Comparison of ENCODE assay signal across 8 cellular contexts in genomic region chr17:39925282-39926134, GRCh38. TPM values are rescaled to one million over a fixed set of nuclear protein-coding genes. Genes with fewer than 3 reads are reported as not detected.
DNase-seq lines count a peak whose midpoint lies in the region; FAIRE-seq and TF ChIP-seq lines count a peak whose summit lies in the region.
"Had no signal": no experiment of that assay in that cellular context is flagged by ENCODE, and none has a peak within 500 bp of the region (broad histone marks: within the 10 kb centered on the region; RNA-seq: fewer than 3 reads in every experiment).

No MANE protein-coding gene starts in this region.

- H3K79me1 ChIP-seq in H1 (ENCODE audit: low read depth, low read length): peaks cover 13% of the 10 kb centered on the region

- intact Hi-C loops in activated naive CD4-positive, alpha-beta T cell treated with anti-CD3 and anti-CD28 coated beads for 36 hours (cut with micrococcal nuclease): loop anchor here (1.0 to 10.0 kb wide), 8 partner anchors 15 to 521 kb away; partner anchors contain the start of genes FBXL20, MED24 and STARD3
- intact Hi-C loops in transverse colon (cut with DNase I; ENCODE audit: low total_unique reads) (no loop called here), kidney (cut with DNase I) (no loop called here)

- H3K4me3 ChIP-seq in H1 (ENCODE audit: extremely low read depth in 1 of 4, insufficient read depth in 2 of 4, low read depth in 3 of 4, low read length in 4 of 4) (no peak overlapping the region), transverse colon (peak overlapping the region in 2 of 4 donors; percentile 76 to 79), kidney (ENCODE audit: low read length in 2 of 2) (peak overlapping the region in 1 of 2 donors; percentile 99)

- peak overlapping the region; percentile 94 for H3K27ac Mint-ChIP-seq in activated naive CD4-positive, alpha-beta T cell treated with anti-CD3 and anti-CD28 coated beads for 36 hours

- no peak overlapping the region for H2BK15ac ChIP-seq in H1 (ENCODE audit: low read length)

- no peak overlapping the region for H4K8ac ChIP-seq in H1 (ENCODE audit: extremely low read depth, insufficient read depth, low read length)

- H3K9ac ChIP-seq in H1 (replicated peaks in 1 of 4; ENCODE audit: extremely low read depth in 1 of 4, low read depth in 3 of 4, low read length in 3 of 4): no peak overlapping the region; a peak in 1 of 7 replicates
- peak overlapping the region in 1 of 2 donors; percentile 73 for H3K9ac ChIP-seq in kidney (ENCODE audit: low read length in 2 of 2)

- H3K4me3 Mint-ChIP-seq in activated naive CD4-positive, alpha-beta T cell treated with anti-CD3 and anti-CD28 coated beads for 36 hours: peak overlapping the region; percentile 98

- FAIRE-seq in H1 (lab: Jason Lieb, UNC): no peak
- FAIRE-seq in kidney (lab: Jason Lieb, UNC): no peak

- peaks cover 0 to 30% of the 10 kb centered on the region in 2 experiments; a peak in 2 of 4 replicates for H3K79me2 ChIP-seq in H1 (ENCODE audit: control insufficient read depth in 1 of 2, insufficient read depth in 2 of 2, low read length in 2 of 2)

- TF ChIP-seq CTCF in H1 (IDR thresholded peaks at IDR 0.05; ENCODE audit: control extremely low read depth in 1 of 3, insufficient read depth in 1 of 3, low read depth in 1 of 3, low read length in 3 of 3): no peak
- TF ChIP-seq CTCF in transverse colon (IDR thresholded peaks at IDR 0.05): no peak
- TF ChIP-seq CTCF in kidney (IDR thresholded peaks at IDR 0.05; ENCODE audit: borderline replicate concordance, extremely low read depth, insufficient read depth): no peak

- no peak overlapping the region for H2BK5ac ChIP-seq in H1 (ENCODE audit: low read depth, low read length)

- H3K14ac ChIP-seq in H1 (ENCODE audit: insufficient read length): no peak overlapping the region

- H3K4me1 ChIP-seq in H1 (replicated peaks in 1 of 4; ENCODE audit: control insufficient read depth in 3 of 4, insufficient read depth in 4 of 4, low read length in 3 of 4) (peaks cover 9 to 26% (median 14%) of the 10 kb centered on the region in 4 experiments), transverse colon (peaks cover 20 to 35% (median 28%) of the 10 kb centered on the region in 4 donors), kidney (ENCODE audit: control insufficient read depth in 1 of 2, insufficient read depth in 1 of 2, low read depth in 1 of 2, low read length in 2 of 2) (peaks cover 26 to 43% of the 10 kb centered on the region in 2 donors)

- peak overlapping the region; percentile 82 to 89; a peak in 3 of 4 replicates for H3K4me2 ChIP-seq in H1 (ENCODE audit: insufficient read depth in 1 of 2, low read depth in 2 of 2, low read length in 2 of 2)

- in situ Hi-C loops in transverse colon (cut with MboI; ENCODE audit: low pct_ligation_motif_present in 1 of 4, low pct_unique_long_range_greater_than_20kb in 1 of 4, low sequenced_read_pairs in 3 of 4): no loop called here

- no peak overlapping the region for H3K23ac ChIP-seq in H1 (ENCODE audit: insufficient read length)

- DNase-seq in activated naive CD4-positive, alpha-beta T cell treated with anti-CD3 and anti-CD28 coated beads for 36 hours: peak; percentile 31
- DNase-seq in activated naive CD4-positive, alpha-beta T cell treated with Interleukin-2 at 50 U/mL for 16 hours: no peak
- DNase-seq in H1 (ENCODE audit: low read depth in 1 of 2, low spot score in 2 of 2): no peak
- DNase-seq in transverse colon: no peak
- no peak for DNase-seq in COLO829 (ENCODE audit: low spot score)
- DNase-seq in kidney: no peak
- DNase-seq: COR-L47 had no signal

- H3K36me3 Mint-ChIP-seq in activated naive CD4-positive, alpha-beta T cell treated with anti-CD3 and anti-CD28 coated beads for 36 hours (ENCODE audit: low read depth): peaks cover 20% of the 10 kb centered on the region

- peaks cover 8% of the 10 kb centered on the region; the same call in 1 of the 2 replicates for H3K23me2 ChIP-seq in H1 (ENCODE audit: low read depth, low read length)

- no peak overlapping the region; the same call in 1 of the 2 replicates for H3K27ac ChIP-seq in H1 (ENCODE audit: low read depth, low read length)
- peak overlapping the region; percentile 87 to 96 (median 90) for H3K27ac ChIP-seq in transverse colon
- no peak overlapping the region for H3K27ac ChIP-seq in kidney (ENCODE audit: low read depth in 2 of 2, low read length in 2 of 2)

- H3K27me3 ChIP-seq in H1 (replicated peaks in 1 of 4; ENCODE audit: control insufficient read depth in 3 of 4, extremely low read depth in 1 of 4, insufficient read depth in 3 of 4, low read length in 3 of 4): no peaks in the 10 kb centered on the region
- H3K27me3 ChIP-seq in transverse colon: no peaks in the 10 kb centered on the region

- no peaks in the 10 kb centered on the region for H3K9me3 Mint-ChIP-seq in activated naive CD4-positive, alpha-beta T cell treated with anti-CD3 and anti-CD28 coated beads for 36 hours

- H2BK20ac ChIP-seq in H1 (ENCODE audit: low read length): no peak overlapping the region

- H2AFZ ChIP-seq in H1 (ENCODE audit: low read length): no peak overlapping the region

- no peak overlapping the region for H4K91ac ChIP-seq in H1 (replicated peaks; ENCODE audit: insufficient read length, low read length)

- H2AK5ac ChIP-seq in H1 (ENCODE audit: low read depth, low read length): no peak overlapping the region

- no peak overlapping the region for H2BK12ac ChIP-seq in H1 (ENCODE audit: low read depth, low read length)

- CTCF ChIA-PET in activated naive CD4-positive, alpha-beta T cell treated with anti-CD3 and anti-CD28 coated beads for 36 hours (lab: Charles Lee): interaction anchor here (0.9 to 1.5 kb wide), 5 partner anchors 9 to 196 kb away, joined by 3 to 5 read pairs (median 3); partner anchors contain the start of genes MIEN1 and PSMD3
- CTCF ChIA-PET in H1 (lab: Charles Lee; ENCODE audit: partially characterized antibody): interaction anchor here (1.3 to 1.5 kb wide), 2 partner anchors 10 to 29 kb away, joined by 3 to 6 read pairs; no protein-coding TSS in a partner anchor

- H4K20me1 ChIP-seq in H1 (replicated peaks in 1 of 2; ENCODE audit: control insufficient read depth in 1 of 2, insufficient read depth in 2 of 2, low read length in 2 of 2): peaks cover 18 to 19% of the 10 kb centered on the region in 2 experiments

- H3K9me3 ChIP-seq in H1 (ENCODE audit: insufficient read depth in 2 of 2, low read depth in 1 of 2, low read length in 1 of 2): no peaks in the 10 kb centered on the region
- no peaks in the 10 kb centered on the region for H3K9me3 ChIP-seq in transverse colon
- H3K9me3 ChIP-seq in kidney (ENCODE audit: control insufficient read depth in 1 of 2, low read length in 2 of 2): no peaks in the 10 kb centered on the region

- TF ChIP-seq EP300 in H1 (IDR thresholded peaks at IDR 0.05; ENCODE audit: borderline replicate concordance in 1 of 2, low read depth in 2 of 2, low read length in 2 of 2) (no peak), transverse colon (IDR thresholded peaks at IDR 0.05; ENCODE audit: low read depth) (no peak)

- H3K56ac ChIP-seq in H1 (replicated peaks; ENCODE audit: insufficient read length, low read depth, low read length): no peak overlapping the region

- POLR2A ChIA-PET in H1 (lab: Charles Lee; ENCODE audit: partially characterized antibody): interaction anchor here (1.2 to 2.8 kb wide), 4 partner anchors 8 to 17 kb away, joined by 3 to 10 read pairs (median 6); no protein-coding TSS in a partner anchor

- no peak overlapping the region for H3K4ac ChIP-seq in H1 (replicated peaks; ENCODE audit: insufficient read length, low read depth, low read length)

- peaks cover 11 to 22% (median 18%) of the 10 kb centered on the region in 4 experiments; a peak in 7 of 8 replicates for H3K36me3 ChIP-seq in H1 (ENCODE audit: control insufficient read depth in 2 of 4, insufficient read depth in 4 of 4, low read length in 3 of 4)
- peaks cover 0 to 20% (median 6%) of the 10 kb centered on the region in 4 donors for H3K36me3 ChIP-seq in transverse colon
- peaks cover 15 to 26% of the 10 kb centered on the region in 2 donors for H3K36me3 ChIP-seq in kidney (ENCODE audit: control insufficient read depth in 1 of 2, insufficient read depth in 2 of 2, low read length in 2 of 2)

- H3K27me3 Mint-ChIP-seq in activated naive CD4-positive, alpha-beta T cell treated with anti-CD3 and anti-CD28 coated beads for 36 hours (ENCODE audit: low read depth): no peaks in the 10 kb centered on the region

- no peak for TF ChIP-seq RAD21 in H1 (IDR thresholded peaks at IDR 0.05 in 1 of 2, conservative IDR thresholded peaks at IDR 0.05 in 1 of 2; ENCODE audit: low read depth in 2 of 2, low read length in 2 of 2)

- peaks cover 74% of the 10 kb centered on the region for H3K4me1 Mint-ChIP-seq in activated naive CD4-positive, alpha-beta T cell treated with anti-CD3 and anti-CD28 coated beads for 36 hours (ENCODE audit: low read depth)

- H3K18ac ChIP-seq in H1 (ENCODE audit: extremely low read depth, low read length): no peak overlapping the region

- no peak overlapping the region for H2BK120ac ChIP-seq in H1 (replicated peaks; ENCODE audit: low read depth, low read length)

- WGBS in H1 (ENCODE audit: extremely low coverage in 1 of 2, insufficient coverage in 1 of 2, insufficient read length in 1 of 2, insufficient replicate concordance in 2 of 2, low coverage in 1 of 2, low lambda C conversion rate in 2 of 2, missing lambda C conversion rate in 1 of 2), 2 experiments: 91% methylated on average over 11 of the region's 11 CpGs; no CpG with 5 or more reads in 1 of the 2 experiments
- WGBS in transverse colon (ENCODE audit: low coverage in 1 of 2), 2 donors: 92% methylated on average over 11 of the region's 11 CpGs; no CpG with 5 or more reads in 1 of the 2 donors

- no peak for TF ChIP-seq POLR2A in H1 (IDR thresholded peaks at IDR 0.05; ENCODE audit: control extremely low read depth in 1 of 2, low read depth in 2 of 2, low read length in 2 of 2)
- TF ChIP-seq POLR2A in transverse colon (IDR thresholded peaks at IDR 0.05): no peak

- no peak overlapping the region for H4K5ac ChIP-seq in H1 (ENCODE audit: insufficient read length, low read depth, low read length)

RNA-seq across cellular contexts. Expression of gene ORMDL3, which starts 1.9 kb away (rescaled TPM):
- total RNA-seq in activated naive CD4-positive, alpha-beta T cell treated with anti-CD3 and anti-CD28 coated beads for 36 hours: 10 to 100 TPM; 51.8 to 52.1 TPM
- 50.4 and 54.6 TPM in 2 replicates for total RNA-seq in H1 (2021; fragmentation: NEBNext Ultra II Directional; extraction: Animal tissue kit (Norgen Biotek cat#: 25700))
- polyA plus RNA-seq in H1 (2011; rRNA removed) (108 and 168 TPM in 2 replicates), kidney (ENCODE audit: insufficient read depth, low read depth, low replicate concordance) (85.9 TPM)
- polyA plus RNA-seq in H1 (2011; cell fraction: cytosol; rRNA removed): 81.5 TPM
- polyA plus RNA-seq in H1 (2011; cell fraction: nucleus; rRNA removed): 137 TPM
- 68.0 to 82.6 TPM (median 74.3 TPM) in 4 replicates for polyA plus RNA-seq in H1 (2012, experiment 1 of 2)
- 55.0 TPM for polyA plus RNA-seq in H1 (2012, experiment 2 of 2)
- polyA plus RNA-seq in H1 (2013, experiment 1 of 2): 125 TPM
- polyA plus RNA-seq in H1 (2013, experiment 2 of 2): 165 TPM
- 133 and 136 TPM in 2 replicates for polyA minus RNA-seq in H1 (2011; rRNA and poly(A)+ RNA removed)
- 33.8 TPM for polyA minus RNA-seq in H1 (2011; cell fraction: cytosol; rRNA and poly(A)+ RNA removed)
- 39.0 TPM for polyA minus RNA-seq in H1 (2011; cell fraction: nucleus; rRNA and poly(A)+ RNA removed)
- total RNA-seq in transverse colon (10 to 100 TPM; 47.4 to 78.9 (median 56.7) TPM), kidney (48.8 TPM)

RNA-seq across cellular contexts. Expression of gene LRRC3C, which starts 2.0 kb away (rescaled TPM):
- total RNA-seq in activated naive CD4-positive, alpha-beta T cell treated with anti-CD3 and anti-CD28 coated beads for 36 hours: not detected
- total RNA-seq in H1 (2021; fragmentation: NEBNext Ultra II Directional; extraction: Animal tissue kit (Norgen Biotek cat#: 25700)): not detected in 2 replicates
- polyA plus RNA-seq in H1 (2011; rRNA removed) (not detected in 2 replicates), kidney (ENCODE audit: insufficient read depth, low read depth, low replicate concordance) (not detected)
- polyA plus RNA-seq in H1 (2011; cell fraction: cytosol; rRNA removed): not detected
- polyA plus RNA-seq in H1 (2011; cell fraction: nucleus; rRNA removed): not detected
- not detected in 4 replicates for polyA plus RNA-seq in H1 (2012, experiment 1 of 2)
- polyA plus RNA-seq in H1 (2012, experiment 2 of 2): not detected
- not detected for polyA plus RNA-seq in H1 (2013, experiment 1 of 2)
- not detected for polyA plus RNA-seq in H1 (2013, experiment 2 of 2)
- polyA minus RNA-seq in H1 (2011; rRNA and poly(A)+ RNA removed): not detected in 2 replicates
- not detected for polyA minus RNA-seq in H1 (2011; cell fraction: cytosol; rRNA and poly(A)+ RNA removed)
- polyA minus RNA-seq in H1 (2011; cell fraction: nucleus; rRNA and poly(A)+ RNA removed): not detected
- total RNA-seq in transverse colon (not detected), kidney (not detected)
- total RNA-seq: Right ventricle myocardium inferior had no signal

RNA-seq across cellular contexts. Expression of gene GSDMB, which starts 7.1 kb away (rescaled TPM):
- 10 to 100 TPM; 22.2 to 25.5 TPM for total RNA-seq in activated naive CD4-positive, alpha-beta T cell treated with anti-CD3 and anti-CD28 coated beads for 36 hours
- 10.3 and 11.8 TPM in 2 replicates for total RNA-seq in H1 (2021; fragmentation: NEBNext Ultra II Directional; extraction: Animal tissue kit (Norgen Biotek cat#: 25700))
- polyA plus RNA-seq in H1 (2011; rRNA removed): 9.7 and 9.8 TPM in 2 replicates
- polyA plus RNA-seq in H1 (2011; cell fraction: cytosol; rRNA removed): 12.4 TPM
- polyA plus RNA-seq in H1 (2011; cell fraction: nucleus; rRNA removed): 36.6 TPM
- 15.6 to 19.3 TPM (median 17.4 TPM) in 4 replicates for polyA plus RNA-seq in H1 (2012, experiment 1 of 2)
- 2.8 TPM for polyA plus RNA-seq in H1 (2012, experiment 2 of 2)
- 10.5 TPM for polyA plus RNA-seq in H1 (2013, experiment 1 of 2)
- polyA plus RNA-seq in H1 (2013, experiment 2 of 2): 9.1 TPM
- 5.8 and 8.0 TPM in 2 replicates for polyA minus RNA-seq in H1 (2011; rRNA and poly(A)+ RNA removed)
- polyA minus RNA-seq in H1 (2011; cell fraction: cytosol; rRNA and poly(A)+ RNA removed): 5.4 TPM
- 14.9 TPM for polyA minus RNA-seq in H1 (2011; cell fraction: nucleus; rRNA and poly(A)+ RNA removed)
- 100 to 1,000 TPM; 109 to 142 (median 116) TPM for total RNA-seq in transverse colon
- total RNA-seq in kidney: 5.6 TPM
- polyA plus RNA-seq in kidney (ENCODE audit: insufficient read depth, low read depth, low replicate concordance): 3.5 TPM

RNA-seq across cellular contexts. Expression of gene GSDMA, which starts 37.3 kb away (rescaled TPM):
- total RNA-seq in activated naive CD4-positive, alpha-beta T cell treated with anti-CD3 and anti-CD28 coated beads for 36 hours: under 1 TPM in 1 of 2 experiments, not detected in 1; 0.17 TPM
- total RNA-seq in H1 (2021; fragmentation: NEBNext Ultra II Directional; extraction: Animal tissue kit (Norgen Biotek cat#: 25700)): not detected in 2 replicates
- polyA plus RNA-seq in H1 (2011; rRNA removed) (0.03 and 0.05 TPM in 2 replicates), kidney (ENCODE audit: insufficient read depth, low read depth, low replicate concordance) (0.80 TPM)
- polyA plus RNA-seq in H1 (2011; cell fraction: cytosol; rRNA removed): not detected
- polyA plus RNA-seq in H1 (2011; cell fraction: nucleus; rRNA removed): not detected
- polyA plus RNA-seq in H1 (2012, experiment 1 of 2): not detected in 4 replicates
- polyA plus RNA-seq in H1 (2012, experiment 2 of 2): 0.07 TPM
- polyA plus RNA-seq in H1 (2013, experiment 1 of 2): 0.06 TPM
- polyA plus RNA-seq in H1 (2013, experiment 2 of 2): 0.06 TPM
- polyA minus RNA-seq in H1 (2011; rRNA and poly(A)+ RNA removed): 0.44 TPM in 1 of 2 replicates, not detected in the other
- not detected for polyA minus RNA-seq in H1 (2011; cell fraction: cytosol; rRNA and poly(A)+ RNA removed)
- polyA minus RNA-seq in H1 (2011; cell fraction: nucleus; rRNA and poly(A)+ RNA removed): not detected
- total RNA-seq in transverse colon (1 to 10 TPM in 1 of 4 donors, not detected in 3; 3.7 TPM), kidney (0.47 TPM)

RNA-seq across cellular contexts. Expression of gene PSMD3, which starts 55.1 kb away (rescaled TPM):
- 100 to 1,000 TPM; 122 to 125 TPM for total RNA-seq in activated naive CD4-positive, alpha-beta T cell treated with anti-CD3 and anti-CD28 coated beads for 36 hours
- total RNA-seq in H1 (2021; fragmentation: NEBNext Ultra II Directional; extraction: Animal tissue kit (Norgen Biotek cat#: 25700)): 198 TPM in 2 replicates
- polyA plus RNA-seq in H1 (2011; rRNA removed) (151 and 182 TPM in 2 replicates), kidney (ENCODE audit: insufficient read depth, low read depth, low replicate concordance) (63.6 TPM)
- polyA plus RNA-seq in H1 (2011; cell fraction: cytosol; rRNA removed): 163 TPM
- polyA plus RNA-seq in H1 (2011; cell fraction: nucleus; rRNA removed): 205 TPM
- 176 to 222 TPM (median 218 TPM) in 4 replicates for polyA plus RNA-seq in H1 (2012, experiment 1 of 2)
- polyA plus RNA-seq in H1 (2012, experiment 2 of 2): 235 TPM
- polyA plus RNA-seq in H1 (2013, experiment 1 of 2): 142 TPM
- 143 TPM for polyA plus RNA-seq in H1 (2013, experiment 2 of 2)
- polyA minus RNA-seq in H1 (2011; rRNA and poly(A)+ RNA removed): 133 and 164 TPM in 2 replicates
- polyA minus RNA-seq in H1 (2011; cell fraction: cytosol; rRNA and poly(A)+ RNA removed): 79.9 TPM
- polyA minus RNA-seq in H1 (2011; cell fraction: nucleus; rRNA and poly(A)+ RNA removed): 44.9 TPM
- total RNA-seq in transverse colon (100 to 1,000 TPM in 3 of 4 donors, 10 to 100 TPM in 1; 80.7 to 117 (median 112) TPM), kidney (66.4 TPM)

Comparison
In these comparisons a context has a peak if more than half of its experiments do, and no peak if none do; other contexts are left out.
1. H3K27ac ChIP-seq: peak in transverse colon (4 of 4); none in H1 (single experiment) and kidney (0 of 2).